In genomic region chr10:79195091-79195923, GRCh38 we compare ENCODE assay signal across 8 cellular contexts.
DNase-seq lines count a peak whose midpoint lies in the region; ATAC-seq and TF ChIP-seq lines count a peak whose summit lies in the region.

No MANE protein-coding gene starts in this region.

- peaks cover 57% of the 10 kb centered on the region for H3K4me1 ChIP-seq in lower lobe of right lung

- H3K9me3 ChIP-seq in lower lobe of right lung: no peaks in the 10 kb centered on the region

- DNase-seq in AG08396 (ENCODE audit: low spot score): peak; percentile 82
- peak; percentile 79 for DNase-seq in NCI-H69 (lab: John Stamatoyannopoulos, UW)
- peak; percentile 80 to 82 for DNase-seq in activated CD4-positive, alpha-beta T cell treated with anti-CD3 and anti-CD28 coated beads, Interleukin-2, amount 50 U/mL, for 48 hours
- peak; percentile 95 for DNase-seq in ecto neural progenitor cell (ENCODE audit: low spot score)
- peak; percentile 91 for DNase-seq in lower lobe of right lung
- peak; percentile 58 to 65 (median 59) for DNase-seq in stimulated activated CD4-positive, alpha-beta T cell treated with anti-CD3 and anti-CD28 coated beads, TNF-alpha, amount 100 ng/mL, for 4 hours (ENCODE audit: low read depth in 3 of 3)

- H3K4me3 ChIP-seq in lower lobe of right lung: no peak overlapping the region

- peaks cover 15% of the 10 kb centered on the region for H3K36me3 ChIP-seq in lower lobe of right lung

- peak; percentile 99 for TF ChIP-seq CTCF in lower lobe of right lung (IDR thresholded peaks at IDR 0.05)

- ATAC-seq in GM18867 (IDR thresholded peaks at IDR 0.05; ENCODE audit: unreplicated experiment) (peak; percentile 80), HG03280 (IDR thresholded peaks at IDR 0.05; ENCODE audit: unreplicated experiment) (peak; percentile 75), lower lobe of right lung (peak; percentile 93)

- peak overlapping the region; percentile 73 for H3K27ac ChIP-seq in lower lobe of right lung

- no peaks in the 10 kb centered on the region for H3K27me3 ChIP-seq in lower lobe of right lung (ENCODE audit: low read depth)

- intact Hi-C loops in lower lobe of right lung (cut with DNase I): no loop called here
